14 cellular contexts compared by ENCODE assay signal in genomic region chr4:56828784-56829535, GRCh38. TPM values are rescaled to one million over a fixed set of nuclear protein-coding genes. Genes with fewer than 3 reads are reported as not detected.
DNase-seq lines count a peak whose midpoint lies in the region; ATAC-seq and TF ChIP-seq lines count a peak whose summit lies in the region.
"Had no signal": no experiment of that assay in that cellular context is flagged by ENCODE, and none has a peak within 500 bp of the region (broad histone marks: within the 10 kb centered on the region; RNA-seq: fewer than 3 reads in every experiment).

No MANE protein-coding gene starts in this region.

- H3K4me3 ChIP-seq in GM12865 (ENCODE audit: low read depth, low read length) (no peak overlapping the region), body of pancreas (no peak overlapping the region)
- H3K4me3 ChIP-seq: PC-9 had no signal

- TF ChIP-seq CTCF in GM12865 (IDR thresholded peaks at IDR 0.05; ENCODE audit: insufficient read depth, low read depth, low read length, missing control alignments) (no peak), body of pancreas (IDR thresholded peaks at IDR 0.05) (no peak)

- peak; percentile 37 for DNase-seq in GM12865 (ENCODE audit: low read depth)
- peak; percentile 72 for DNase-seq in astrocyte of the hippocampus (ENCODE audit: low read depth, low spot score)
- DNase-seq in NCI-H524 (lab: John Stamatoyannopoulos, UW), result no peak
- DNase-seq in body of pancreas, result no peak
- DNase-seq: HFFc6, NCI-H1092, PC-9, retina had no signal

- H3K36me3 ChIP-seq in body of pancreas (replicated peaks in 1 of 2; ENCODE audit: insufficient read depth in 1 of 2, low read depth in 2 of 2), result no peaks in the 10 kb centered on the region

- intact Hi-C loops in body of pancreas (cut with DNase I), result no loop called here

- TF ChIP-seq POLR2A in body of pancreas (IDR thresholded peaks at IDR 0.05), result no peak

- ATAC-seq in GM21381 (IDR thresholded peaks at IDR 0.05; ENCODE audit: unreplicated experiment) (peak; percentile 60), HG03354 (IDR thresholded peaks at IDR 0.05; ENCODE audit: poor library complexity, severe bottlenecking, unreplicated experiment) (peak; percentile 94), GM19397 (IDR thresholded peaks at IDR 0.05; ENCODE audit: unreplicated experiment) (no peak), GM21367 (IDR thresholded peaks at IDR 0.05; ENCODE audit: unreplicated experiment) (no peak), body of pancreas (no peak)
- ATAC-seq: activated T-helper 17 cell treated with anti-CD3 and anti-CD28 coated beads, Interleukin-2, amount 50 U/mL, for 72 hours had no signal

- no peak overlapping the region for H3K27ac ChIP-seq in body of pancreas
- H3K27ac ChIP-seq: PC-9, VCaP had no signal

- no peaks in the 10 kb centered on the region for H3K9me3 ChIP-seq in body of pancreas

- H3K27me3 ChIP-seq in body of pancreas, result no peaks in the 10 kb centered on the region

- WGBS in body of pancreas, 2 donors, result 92 to 94% methylated on average over 1 of the region's 1 CpG

- no peaks in the 10 kb centered on the region for H3K4me1 ChIP-seq in body of pancreas

RNA-seq across cellular contexts. Expression of gene SPINK2, which starts 7.5 kb away (rescaled TPM):
- total RNA-seq in body of pancreas, result not detected
- total RNA-seq: activated T-helper 17 cell treated with anti-CD3 and anti-CD28 coated beads, Interleukin-2, amount 50 U/mL, for 72 hours; HFFc6; PC-9 had no signal

Comparison
In these comparisons a context has a peak if more than half of its experiments do, and no peak if none do; other contexts are left out.
1. DNase-seq: peak in GM12865 (single experiment) and astrocyte of the hippocampus (single experiment); none in NCI-H524 (0 of 2) and body of pancreas (0 of 4).
2. ATAC-seq: peak in GM21381 (single experiment) and HG03354 (single experiment); none in GM19397 (single experiment), GM21367 (single experiment) and body of pancreas (single experiment).